ENCODE assay signal across 1 cellular context in genomic region chr12:96371138-96371786, GRCh38.
TF ChIP-seq lines count a peak whose summit lies in the region.

No MANE protein-coding gene starts in this region.

TF ChIP-seq in endothelial cell of umbilical vein, 7 proteins besides CTCF, POLR2A, EP300 and RAD21:
- TF ChIP-seq MAX (IDR thresholded peaks at IDR 0.05; ENCODE audit: insufficient read depth, insufficient read length) (no peak), GATA2 (IDR thresholded peaks at IDR 0.05; ENCODE audit: insufficient read depth, insufficient read length, low read depth, low read length) (no peak), MYC (IDR thresholded peaks at IDR 0.05; ENCODE audit: low read depth, low read length) (no peak), JUN (IDR thresholded peaks at IDR 0.05; ENCODE audit: borderline replicate concordance, insufficient read depth, insufficient read length, low read depth) (no peak), EZH2 (IDR thresholded peaks at IDR 0.05; ENCODE audit: borderline replicate concordance, low read depth, low read length, severe bottlenecking) (no peak), FOS (IDR thresholded peaks at IDR 0.05; ENCODE audit: borderline replicate concordance, insufficient read depth, low read length) (no peak), POLR2AphosphoS5 (IDR thresholded peaks at IDR 0.05; ENCODE audit: insufficient read depth, low read depth, low read length) (no peak)
